ENCODE assay signal across 8 cellular contexts in the genomic region with DNA sequence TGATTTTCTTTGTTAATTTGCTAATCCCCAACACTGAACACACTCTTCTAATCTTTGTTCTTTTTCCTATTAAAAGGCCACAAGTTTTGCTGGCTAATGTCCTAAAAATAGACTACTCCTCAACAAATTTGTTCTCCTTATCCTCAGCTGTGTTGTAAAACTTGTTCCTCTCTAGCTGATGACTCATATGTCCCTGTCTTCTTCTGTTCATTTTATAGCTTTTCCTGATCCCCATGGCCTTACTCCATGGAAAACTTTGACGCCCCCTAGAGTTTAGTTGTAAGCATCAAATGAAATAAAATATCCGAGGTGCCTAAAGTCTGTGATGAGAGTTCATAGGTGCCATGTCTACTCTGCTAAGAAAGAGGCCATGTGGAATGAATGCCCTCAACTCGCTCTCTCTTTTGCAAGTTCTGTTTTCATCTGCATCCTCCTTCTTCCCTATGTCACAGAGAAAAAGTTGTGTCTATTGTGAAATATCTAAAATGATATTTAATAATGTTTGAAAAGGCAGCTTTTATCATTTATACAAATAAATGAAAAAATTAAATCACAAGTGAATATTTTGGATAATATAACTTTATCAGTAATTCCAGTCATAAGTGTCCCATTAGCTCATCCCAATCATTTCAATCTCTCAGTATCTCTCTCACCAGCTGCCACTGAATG.
DNase-seq lines count a peak whose midpoint lies in the region; ATAC-seq and TF ChIP-seq lines count a peak whose summit lies in the region.

No MANE protein-coding gene starts in this region.

- H3K36me3 ChIP-seq in endodermal cell (ENCODE audit: control insufficient read depth, insufficient read depth, low read length) (no peaks in the 10 kb centered on the region), Karpas-422 (ENCODE audit: insufficient read depth, low read length) (no peaks in the 10 kb centered on the region)

- no peak overlapping the region for H3K4me2 ChIP-seq in Karpas-422 (ENCODE audit: low read depth, low read length, poor library complexity, severe bottlenecking)

- peak; percentile 12 for DNase-seq in DMS153 (lab: John Stamatoyannopoulos, UW)
- peak; percentile 68 for DNase-seq in MV-4-11 (lab: John Stamatoyannopoulos, UW)
- DNase-seq in endodermal cell = no peak
- no peak for DNase-seq in nephron progenitor cell
- DNase-seq in activated CD4-positive, alpha-beta T cell treated with anti-CD3 and anti-CD28 coated beads for 48 hours = no peak
- DNase-seq in Karpas-422 = no peak
- no peak for DNase-seq in activated T-cell treated with anti-CD3 and anti-CD28 coated beads, Interleukin-2, amount 50 U/mL, for 4 hours

- H3K4me1 Mint-ChIP-seq in endodermal cell (peaks cover 6% of the 10 kb centered on the region), nephron progenitor cell (no peaks in the 10 kb centered on the region)
- H3K4me1 Mint-ChIP-seq in activated T-cell treated with anti-CD3 and anti-CD28 coated beads, Interleukin-2, amount 50 U/mL, for 4 hours (ENCODE audit: low read depth) = no peaks in the 10 kb centered on the region

- H4K20me1 ChIP-seq in Karpas-422 (ENCODE audit: insufficient read depth, low read depth, low read length) = no peaks in the 10 kb centered on the region

- H3K4me3 ChIP-seq in endodermal cell (ENCODE audit: low read length) (no peak overlapping the region), Karpas-422 (ENCODE audit: low read length) (no peak overlapping the region)

- no peak overlapping the region for H2AFZ ChIP-seq in Karpas-422 (ENCODE audit: low read length)

- H3K27me3 Mint-ChIP-seq in endodermal cell (ENCODE audit: insufficient read depth) (no peaks in the 10 kb centered on the region), nephron progenitor cell (ENCODE audit: low read depth, poor library complexity) (peaks cover 3% of the 10 kb centered on the region)
- no peaks in the 10 kb centered on the region for H3K27me3 Mint-ChIP-seq in activated T-cell treated with anti-CD3 and anti-CD28 coated beads, Interleukin-2, amount 50 U/mL, for 4 hours (ENCODE audit: low read depth)

- H3K9ac ChIP-seq in endodermal cell (ENCODE audit: extremely low read depth, low read length, poor library complexity, severe bottlenecking) = no peak overlapping the region
- no peak overlapping the region for H3K9ac ChIP-seq in Karpas-422 (ENCODE audit: low read length)

- H3K4me3 Mint-ChIP-seq in endodermal cell (no peak overlapping the region), nephron progenitor cell (no peak overlapping the region)
- H3K4me3 Mint-ChIP-seq in activated T-cell treated with anti-CD3 and anti-CD28 coated beads, Interleukin-2, amount 50 U/mL, for 4 hours = no peak overlapping the region

- H3K4me1 ChIP-seq in endodermal cell (ENCODE audit: control insufficient read depth, insufficient read depth, low read length) = no peaks in the 10 kb centered on the region
- no peaks in the 10 kb centered on the region for H3K4me1 ChIP-seq in Karpas-422 (ENCODE audit: low read length)

- peaks cover 4% of the 10 kb centered on the region for H3K9me3 Mint-ChIP-seq in endodermal cell
- H3K9me3 Mint-ChIP-seq in nephron progenitor cell = no peaks in the 10 kb centered on the region
- peaks cover 9% of the 10 kb centered on the region for H3K9me3 Mint-ChIP-seq in activated T-cell treated with anti-CD3 and anti-CD28 coated beads, Interleukin-2, amount 50 U/mL, for 4 hours

- H3K27ac Mint-ChIP-seq in endodermal cell = no peak overlapping the region
- no peak overlapping the region for H3K27ac Mint-ChIP-seq in nephron progenitor cell

- H3K79me2 ChIP-seq in Karpas-422 (ENCODE audit: low read length) = no peaks in the 10 kb centered on the region

- no peak overlapping the region for H3K27ac ChIP-seq in endodermal cell (ENCODE audit: low read depth, low read length)
- no peak overlapping the region for H3K27ac ChIP-seq in Karpas-422 (ENCODE audit: low read length)

- 60 to 64% methylated on average over 1 to 3 of the region's 3 CpGs for WGBS in endodermal cell (ENCODE audit: insufficient coverage in 1 of 2, insufficient read length in 1 of 2), 2 experiments

- H3K9me3 ChIP-seq in endodermal cell (ENCODE audit: control insufficient read depth, low read length) = peaks cover 3% of the 10 kb centered on the region
- 0 out of 2 replicates have a peak, but pooled peaks cover 3% of the 10 kb centered on the region for H3K9me3 ChIP-seq in Karpas-422 (ENCODE audit: low read length)

- ATAC-seq in activated T-cell treated with anti-CD3 and anti-CD28 coated beads, Interleukin-2, amount 50 U/mL, for 4 hours = no peak
- ATAC-seq in HG03378 (IDR thresholded peaks at IDR 0.05; ENCODE audit: unreplicated experiment) = no peak

- TF ChIP-seq CTCF in endodermal cell (conservative IDR thresholded peaks at IDR 0.05) (peak; percentile 83), nephron progenitor cell (IDR thresholded peaks at IDR 0.05) (peak; percentile 19)

- no peaks in the 10 kb centered on the region for H3K9me2 ChIP-seq in Karpas-422 (replicated peaks; ENCODE audit: insufficient read depth, low read length)

- no peaks in the 10 kb centered on the region for H3K36me3 Mint-ChIP-seq in endodermal cell (ENCODE audit: low read depth)
- no peaks in the 10 kb centered on the region for H3K36me3 Mint-ChIP-seq in nephron progenitor cell (ENCODE audit: low read depth)
- peaks cover 2% of the 10 kb centered on the region for H3K36me3 Mint-ChIP-seq in activated T-cell treated with anti-CD3 and anti-CD28 coated beads, Interleukin-2, amount 50 U/mL, for 4 hours (ENCODE audit: insufficient read depth)

- H3K27me3 ChIP-seq in endodermal cell (ENCODE audit: control insufficient read depth, insufficient read depth, low read length, poor library complexity, severe bottlenecking) = no peaks in the 10 kb centered on the region
- no peaks in the 10 kb centered on the region for H3K27me3 ChIP-seq in Karpas-422 (ENCODE audit: low read length)

Comparison
In these comparisons a context has a peak if more than half of its experiments do, and no peak if none do; other contexts are left out.
1. DNase-seq: peak in DMS153 (single experiment) and MV-4-11 (single experiment); none in endodermal cell (single experiment), nephron progenitor cell (single experiment), activated CD4-positive, alpha-beta T cell treated with anti-CD3 and anti-CD28 coated beads for 48 hours (single experiment), Karpas-422 (single experiment) and activated T-cell treated with anti-CD3 and anti-CD28 coated beads, Interleukin-2, amount 50 U/mL, for 4 hours (single experiment).